8 cellular contexts compared by ENCODE assay signal in the genomic region with DNA sequence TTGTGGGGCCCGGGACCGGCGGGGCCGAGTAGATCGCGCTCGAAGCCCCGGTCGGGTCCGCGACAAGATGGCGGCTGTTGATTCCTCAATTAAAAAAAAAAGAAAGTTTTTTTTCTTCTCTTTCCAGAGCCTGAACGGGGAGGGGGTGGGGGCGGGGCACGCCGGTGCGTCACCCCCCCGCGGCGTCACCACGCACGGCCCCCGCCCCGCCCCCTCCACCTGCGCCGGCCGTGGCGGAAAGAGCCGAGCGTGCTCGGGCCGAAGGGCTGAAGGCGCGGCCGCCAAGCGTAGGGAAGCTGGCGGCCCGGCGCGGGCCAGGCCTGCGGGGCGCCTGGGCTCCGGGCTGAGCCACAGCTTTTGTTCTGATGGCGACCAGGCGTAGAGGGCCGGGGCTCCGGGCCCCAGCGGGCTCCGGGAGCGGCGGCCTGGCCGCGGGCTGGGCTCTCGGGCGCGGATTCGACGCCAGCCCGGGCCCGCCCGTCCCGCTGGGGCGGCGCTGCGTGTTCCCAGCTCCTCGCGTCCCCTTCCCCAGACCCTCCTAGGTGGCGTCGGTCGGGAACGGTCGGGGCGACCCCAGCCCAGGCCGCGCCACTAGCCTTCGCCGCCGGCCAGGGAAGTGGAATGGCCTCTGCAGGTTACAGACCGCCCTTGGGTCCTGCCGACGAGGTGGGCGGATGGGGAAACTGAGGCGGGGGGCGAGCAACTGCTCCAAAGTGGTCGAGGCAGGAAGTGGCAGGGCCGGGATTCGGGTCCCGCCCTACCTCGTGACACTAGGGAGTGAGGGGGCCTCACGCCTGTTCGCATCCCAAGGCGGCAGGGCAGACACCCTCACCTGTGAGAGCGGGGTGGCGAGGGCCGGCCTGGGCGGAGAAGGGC. TPM values are rescaled to one million over a fixed set of nuclear protein-coding genes. Genes with fewer than 3 reads are reported as not detected.
A peak's percentile ranks its signal among the peaks of the same experiment; 100 is the strongest.
DNase-seq lines count a peak whose midpoint lies in the region; ATAC-seq and TF ChIP-seq lines count a peak whose summit lies in the region.

A gene (minus strand): TSS at position 91 of the 876 bp plus-strand sequence. CDS start 797 bp downstream, outside the sequence.

- no peak for TF ChIP-seq CTCF in osteoblast (IDR thresholded peaks at IDR 0.05; ENCODE audit: extremely low read depth, low read depth, low read length)

- H3K4me1 Mint-ChIP-seq in activated naive CD4-positive, alpha-beta T cell treated with anti-CD3 and anti-CD28 coated beads, Interleukin-2, amount 50 U/mL, for 24 hours, result peaks cover 45% of the 10 kb centered on the region

- H3K4me1 ChIP-seq in osteoblast (ENCODE audit: insufficient read depth, low read length), result peaks cover 23% of the 10 kb centered on the region

- H3K4me3 Mint-ChIP-seq in activated naive CD4-positive, alpha-beta T cell treated with anti-CD3 and anti-CD28 coated beads, Interleukin-2, amount 50 U/mL, for 24 hours, result peak within 1 kb of the TSS; percentile 88

- H3K27ac ChIP-seq in osteoblast (ENCODE audit: low read depth, low read length), result peak within 1 kb of the TSS; percentile 56
- H3K27ac ChIP-seq in temporal lobe (ENCODE audit: low read depth, low read length), result no peak within 1 kb of the TSS

- H2AFZ ChIP-seq in osteoblast (ENCODE audit: low read length), result peak within 1 kb of the TSS; percentile 89

- H3K27me3 ChIP-seq in osteoblast (ENCODE audit: insufficient read depth, low read length), result no peaks in the 10 kb centered on the region

- peak within 1 kb of the TSS; percentile 84 for H3K4me3 ChIP-seq in osteoblast (ENCODE audit: insufficient read depth, low read length)

- peaks cover 4% of the 10 kb centered on the region for H3K36me3 Mint-ChIP-seq in activated naive CD4-positive, alpha-beta T cell treated with anti-CD3 and anti-CD28 coated beads, Interleukin-2, amount 50 U/mL, for 24 hours

- peaks cover 40% of the 10 kb centered on the region for H3K79me2 ChIP-seq in osteoblast (ENCODE audit: insufficient read depth, low read length)

- H4K20me1 ChIP-seq in osteoblast (ENCODE audit: insufficient read depth, low read length), result peaks cover 37% of the 10 kb centered on the region

- H3K27ac Mint-ChIP-seq in activated naive CD4-positive, alpha-beta T cell treated with anti-CD3 and anti-CD28 coated beads, Interleukin-2, amount 50 U/mL, for 24 hours, result peak within 1 kb of the TSS; percentile 74

- ATAC-seq in HG02571 (IDR thresholded peaks at IDR 0.05; ENCODE audit: unreplicated experiment) (peak; percentile 80), SK-N-SH treated with all-trans-retinoic acid at 6 μM for 48 hours (peak; percentile 89)

- H3K27me3 Mint-ChIP-seq in activated naive CD4-positive, alpha-beta T cell treated with anti-CD3 and anti-CD28 coated beads, Interleukin-2, amount 50 U/mL, for 24 hours, result no peaks in the 10 kb centered on the region

- peak; percentile 70 for DNase-seq in GM04504 (ENCODE audit: low read depth)
- DNase-seq in NCI-H1092 (lab: John Stamatoyannopoulos, UW), result peak; percentile 80
- DNase-seq in glomerular visceral epithelial cell (ENCODE audit: extremely low spot score), result peak; percentile 91
- DNase-seq in osteoblast (ENCODE audit: insufficient read length, low spot score, missing footprints), result peak; percentile 98

- peaks cover 4% of the 10 kb centered on the region for H3K36me3 ChIP-seq in osteoblast (ENCODE audit: insufficient read depth, low read length)

- H3K9me3 ChIP-seq in osteoblast (ENCODE audit: low read depth, low read length), result no peaks in the 10 kb centered on the region

- H3K4me2 ChIP-seq in osteoblast (ENCODE audit: insufficient read depth, low read length), result peak within 1 kb of the TSS; percentile 96

- no peaks in the 10 kb centered on the region for H3K9me3 Mint-ChIP-seq in activated naive CD4-positive, alpha-beta T cell treated with anti-CD3 and anti-CD28 coated beads, Interleukin-2, amount 50 U/mL, for 24 hours

TF ChIP-seq in SK-N-SH treated with all-trans-retinoic acid at 6 μM for 48 hours, 23 proteins besides CTCF, POLR2A, EP300 and RAD21:
- TF ChIP-seq ZNF565 (CRISPR knock-in tag; conservative IDR thresholded peaks at IDR 0.05; ENCODE audit: low read depth), result no peak
- TF ChIP-seq, protein P1, sequence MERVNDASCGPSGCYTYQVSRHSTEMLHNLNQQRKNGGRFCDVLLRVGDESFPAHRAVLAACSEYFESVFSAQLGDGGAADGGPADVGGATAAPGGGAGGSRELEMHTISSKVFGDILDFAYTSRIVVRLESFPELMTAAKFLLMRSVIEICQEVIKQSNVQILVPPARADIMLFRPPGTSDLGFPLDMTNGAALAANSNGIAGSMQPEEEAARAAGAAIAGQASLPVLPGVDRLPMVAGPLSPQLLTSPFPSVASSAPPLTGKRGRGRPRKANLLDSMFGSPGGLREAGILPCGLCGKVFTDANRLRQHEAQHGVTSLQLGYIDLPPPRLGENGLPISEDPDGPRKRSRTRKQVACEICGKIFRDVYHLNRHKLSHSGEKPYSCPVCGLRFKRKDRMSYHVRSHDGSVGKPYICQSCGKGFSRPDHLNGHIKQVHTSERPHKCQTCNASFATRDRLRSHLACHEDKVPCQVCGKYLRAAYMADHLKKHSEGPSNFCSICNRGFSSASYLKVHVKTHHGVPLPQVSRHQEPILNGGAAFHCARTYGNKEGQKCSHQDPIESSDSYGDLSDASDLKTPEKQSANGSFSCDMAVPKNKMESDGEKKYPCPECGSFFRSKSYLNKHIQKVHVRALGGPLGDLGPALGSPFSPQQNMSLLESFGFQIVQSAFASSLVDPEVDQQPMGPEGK (CRISPR knock-in tag; IDR thresholded peaks at IDR 0.05; ENCODE audit: borderline replicate concordance), result no peak
- TF ChIP-seq, protein P2, sequence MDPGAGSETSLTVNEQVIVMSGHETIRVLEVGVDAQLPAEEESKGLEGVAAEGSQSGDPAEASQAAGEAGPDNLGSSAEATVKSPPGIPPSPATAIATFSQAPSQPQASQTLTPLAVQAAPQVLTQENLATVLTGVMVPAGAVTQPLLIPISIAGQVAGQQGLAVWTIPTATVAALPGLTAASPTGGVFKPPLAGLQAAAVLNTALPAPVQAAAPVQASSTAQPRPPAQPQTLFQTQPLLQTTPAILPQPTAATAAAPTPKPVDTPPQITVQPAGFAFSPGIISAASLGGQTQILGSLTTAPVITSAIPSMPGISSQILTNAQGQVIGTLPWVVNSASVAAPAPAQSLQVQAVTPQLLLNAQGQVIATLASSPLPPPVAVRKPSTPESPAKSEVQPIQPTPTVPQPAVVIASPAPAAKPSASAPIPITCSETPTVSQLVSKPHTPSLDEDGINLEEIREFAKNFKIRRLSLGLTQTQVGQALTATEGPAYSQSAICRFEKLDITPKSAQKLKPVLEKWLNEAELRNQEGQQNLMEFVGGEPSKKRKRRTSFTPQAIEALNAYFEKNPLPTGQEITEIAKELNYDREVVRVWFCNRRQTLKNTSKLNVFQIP (CRISPR knock-in tag; IDR thresholded peaks at IDR 0.05; ENCODE audit: borderline replicate concordance, low read depth), result no peak
- TF ChIP-seq, protein P3, sequence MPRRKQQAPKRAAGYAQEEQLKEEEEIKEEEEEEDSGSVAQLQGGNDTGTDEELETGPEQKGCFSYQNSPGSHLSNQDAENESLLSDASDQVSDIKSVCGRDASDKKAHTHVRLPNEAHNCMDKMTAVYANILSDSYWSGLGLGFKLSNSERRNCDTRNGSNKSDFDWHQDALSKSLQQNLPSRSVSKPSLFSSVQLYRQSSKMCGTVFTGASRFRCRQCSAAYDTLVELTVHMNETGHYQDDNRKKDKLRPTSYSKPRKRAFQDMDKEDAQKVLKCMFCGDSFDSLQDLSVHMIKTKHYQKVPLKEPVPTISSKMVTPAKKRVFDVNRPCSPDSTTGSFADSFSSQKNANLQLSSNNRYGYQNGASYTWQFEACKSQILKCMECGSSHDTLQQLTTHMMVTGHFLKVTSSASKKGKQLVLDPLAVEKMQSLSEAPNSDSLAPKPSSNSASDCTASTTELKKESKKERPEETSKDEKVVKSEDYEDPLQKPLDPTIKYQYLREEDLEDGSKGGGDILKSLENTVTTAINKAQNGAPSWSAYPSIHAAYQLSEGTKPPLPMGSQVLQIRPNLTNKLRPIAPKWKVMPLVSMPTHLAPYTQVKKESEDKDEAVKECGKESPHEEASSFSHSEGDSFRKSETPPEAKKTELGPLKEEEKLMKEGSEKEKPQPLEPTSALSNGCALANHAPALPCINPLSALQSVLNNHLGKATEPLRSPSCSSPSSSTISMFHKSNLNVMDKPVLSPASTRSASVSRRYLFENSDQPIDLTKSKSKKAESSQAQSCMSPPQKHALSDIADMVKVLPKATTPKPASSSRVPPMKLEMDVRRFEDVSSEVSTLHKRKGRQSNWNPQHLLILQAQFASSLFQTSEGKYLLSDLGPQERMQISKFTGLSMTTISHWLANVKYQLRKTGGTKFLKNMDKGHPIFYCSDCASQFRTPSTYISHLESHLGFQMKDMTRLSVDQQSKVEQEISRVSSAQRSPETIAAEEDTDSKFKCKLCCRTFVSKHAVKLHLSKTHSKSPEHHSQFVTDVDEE (CRISPR knock-in tag; IDR thresholded peaks at IDR 0.05), result no peak

RNA-seq across cellular contexts. Expression of the gene that starts here (rescaled TPM):
- total RNA-seq in osteoblast (28.2 and 30.9 TPM in 2 replicates), temporal lobe (51.6 TPM)
